ENCODE assay signal across 12 cellular contexts in the genomic region with DNA sequence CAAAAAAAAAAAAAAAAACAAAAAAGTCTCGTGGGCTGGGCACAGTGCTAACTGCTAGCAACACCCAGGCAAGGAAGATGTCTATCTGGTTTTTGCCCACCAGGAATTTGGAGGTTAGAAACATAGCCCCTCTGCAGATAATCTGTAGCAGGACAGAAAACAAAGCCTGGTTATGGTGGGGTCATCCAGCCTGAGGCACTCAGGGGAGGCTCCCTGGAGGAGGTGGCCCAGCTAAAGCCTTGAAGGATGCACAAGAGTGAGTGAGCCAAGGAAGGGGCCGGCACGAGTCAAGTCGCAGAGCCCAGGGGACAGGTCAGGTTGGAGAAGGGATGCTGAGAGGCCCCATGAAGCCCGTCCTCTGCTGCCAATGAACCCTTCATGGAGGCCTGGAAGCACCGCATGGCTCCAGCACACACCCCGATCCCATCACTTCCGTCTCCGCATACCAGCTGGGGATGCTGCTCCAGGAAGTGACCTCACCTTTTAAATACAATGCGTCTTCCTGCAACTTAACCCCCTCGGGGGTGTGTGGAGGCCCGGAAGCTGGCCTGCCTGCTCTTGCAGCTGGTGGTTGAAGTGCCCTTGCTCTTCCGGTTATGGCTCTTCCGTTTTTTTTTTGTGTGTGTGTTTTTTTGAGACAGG.
DNase-seq lines count a peak whose midpoint lies in the region; ATAC-seq lines count a peak whose summit lies in the region.
"Had no signal": no experiment of that assay in that cellular context is flagged by ENCODE, and none has a peak within 500 bp of the region (broad histone marks: within the 10 kb centered on the region; RNA-seq: fewer than 3 reads in every experiment).

No MANE protein-coding gene starts in this region.

- H3K27me3 Mint-ChIP-seq in activated T-cell treated with anti-CD3 and anti-CD28 coated beads, Interleukin-2, amount 50 U/mL, for 72 hours (ENCODE audit: low read depth) = no peaks in the 10 kb centered on the region
- H3K27me3 Mint-ChIP-seq in natural killer cell treated with Interleukin-12 subunit alpha and Interleukin-12 subunit beta and Interleukin-15 and Interleukin-18, amount 100 ng/mL, for 72 hours = no peaks in the 10 kb centered on the region

- H3K27me3 ChIP-seq in H7 (ENCODE audit: control insufficient read depth, insufficient read depth, low read length) = no peaks in the 10 kb centered on the region
- H3K27me3 ChIP-seq: vagina had no signal

- no peak overlapping the region for H3K4me3 ChIP-seq in H7 (ENCODE audit: insufficient read depth, low read depth, low read length)
- H3K4me3 ChIP-seq: vagina had no signal

- H3K9me3 Mint-ChIP-seq in activated T-cell treated with anti-CD3 and anti-CD28 coated beads, Interleukin-2, amount 50 U/mL, for 72 hours = no peaks in the 10 kb centered on the region
- no peaks in the 10 kb centered on the region for H3K9me3 Mint-ChIP-seq in natural killer cell treated with Interleukin-12 subunit alpha and Interleukin-12 subunit beta and Interleukin-15 and Interleukin-18, amount 100 ng/mL, for 72 hours
- H3K9me3 Mint-ChIP-seq: immature natural killer cell had no signal

- H3K27ac Mint-ChIP-seq in activated T-cell treated with anti-CD3 and anti-CD28 coated beads, Interleukin-2, amount 50 U/mL, for 72 hours = no peak overlapping the region
- H3K27ac Mint-ChIP-seq in natural killer cell treated with Interleukin-12 subunit alpha and Interleukin-12 subunit beta and Interleukin-15 and Interleukin-18, amount 100 ng/mL, for 72 hours = peak overlapping the region in 1 of 2 donors; percentile 79
- H3K27ac Mint-ChIP-seq: immature natural killer cell had no signal

- H3K4me1 Mint-ChIP-seq in activated T-cell treated with anti-CD3 and anti-CD28 coated beads, Interleukin-2, amount 50 U/mL, for 72 hours (ENCODE audit: low read depth) = peaks cover 7% of the 10 kb centered on the region
- peaks cover 0 to 4% of the 10 kb centered on the region in 2 donors for H3K4me1 Mint-ChIP-seq in natural killer cell treated with Interleukin-12 subunit alpha and Interleukin-12 subunit beta and Interleukin-15 and Interleukin-18, amount 100 ng/mL, for 72 hours (ENCODE audit: low read depth in 2 of 2)

- ATAC-seq in activated T-cell treated with anti-CD3 and anti-CD28 coated beads, Interleukin-2, amount 50 U/mL, for 72 hours (replicated peaks in 1 of 2) = peak; percentile 50 to 75
- ATAC-seq in natural killer cell treated with Interleukin-12 subunit alpha and Interleukin-12 subunit beta and Interleukin-15 and Interleukin-18, amount 100 ng/mL, for 72 hours = peak; percentile 55 to 66
- no peak for ATAC-seq in HG03139 (IDR thresholded peaks at IDR 0.05; ENCODE audit: unreplicated experiment)
- ATAC-seq: SK-N-SH treated with all-trans-retinoic acid at 6 μM for 48 hours had no signal

- no peaks in the 10 kb centered on the region for H3K36me3 ChIP-seq in H7 (replicated peaks; ENCODE audit: control insufficient read depth, insufficient read depth, low read length)
- H3K36me3 ChIP-seq: vagina had no signal

- H3K36me3 Mint-ChIP-seq in activated T-cell treated with anti-CD3 and anti-CD28 coated beads, Interleukin-2, amount 50 U/mL, for 72 hours (ENCODE audit: insufficient read depth in 2 of 2) = no peaks in the 10 kb centered on the region
- no peaks in the 10 kb centered on the region for H3K36me3 Mint-ChIP-seq in natural killer cell treated with Interleukin-12 subunit alpha and Interleukin-12 subunit beta and Interleukin-15 and Interleukin-18, amount 100 ng/mL, for 72 hours
- H3K36me3 Mint-ChIP-seq: immature natural killer cell had no signal

- H3K4me3 Mint-ChIP-seq in activated T-cell treated with anti-CD3 and anti-CD28 coated beads, Interleukin-2, amount 50 U/mL, for 72 hours = no peak overlapping the region
- no peak overlapping the region for H3K4me3 Mint-ChIP-seq in natural killer cell treated with Interleukin-12 subunit alpha and Interleukin-12 subunit beta and Interleukin-15 and Interleukin-18, amount 100 ng/mL, for 72 hours
- H3K4me3 Mint-ChIP-seq: immature natural killer cell had no signal

- peak; percentile 42 to 48 for DNase-seq in SHP77 (lab: John Stamatoyannopoulos, UW)
- no peak for DNase-seq in SHP77 treated with DMSO at 0.1 percent for 48 hours (lab: John Stamatoyannopoulos, UW)
- DNase-seq in HT1080 (ENCODE audit: low read depth) = peak; percentile 52
- peak; percentile 30 to 37 for DNase-seq in activated T-cell treated with anti-CD3 and anti-CD28 coated beads, Interleukin-2, amount 50 U/mL, for 72 hours
- no peak for DNase-seq in natural killer cell treated with Interleukin-12 subunit alpha and Interleukin-12 subunit beta and Interleukin-15 and Interleukin-18, amount 100 ng/mL, for 72 hours (ENCODE audit: low spot score)
- DNase-seq in KG1 (lab: John Stamatoyannopoulos, UW) = no peak
- no peak for DNase-seq in H7
- DNase-seq: immature natural killer cell, NCI-H2081 treated with DMSO at 0.1 percent for 48 hours had no signal

Comparison
In these comparisons a context has a peak if more than half of its experiments do, and no peak if none do; other contexts are left out.
1. DNase-seq: peak in SHP77 (2 of 2), HT1080 (single experiment) and activated T-cell treated with anti-CD3 and anti-CD28 coated beads, Interleukin-2, amount 50 U/mL, for 72 hours (2 of 2); none in SHP77 treated with DMSO at 0.1 percent for 48 hours (single experiment), natural killer cell treated with Interleukin-12 subunit alpha and Interleukin-12 subunit beta and Interleukin-15 and Interleukin-18, amount 100 ng/mL, for 72 hours (single experiment), KG1 (single experiment) and H7 (single experiment).